Comparison of ENCODE assay signal across 8 cellular contexts in the genomic region with DNA sequence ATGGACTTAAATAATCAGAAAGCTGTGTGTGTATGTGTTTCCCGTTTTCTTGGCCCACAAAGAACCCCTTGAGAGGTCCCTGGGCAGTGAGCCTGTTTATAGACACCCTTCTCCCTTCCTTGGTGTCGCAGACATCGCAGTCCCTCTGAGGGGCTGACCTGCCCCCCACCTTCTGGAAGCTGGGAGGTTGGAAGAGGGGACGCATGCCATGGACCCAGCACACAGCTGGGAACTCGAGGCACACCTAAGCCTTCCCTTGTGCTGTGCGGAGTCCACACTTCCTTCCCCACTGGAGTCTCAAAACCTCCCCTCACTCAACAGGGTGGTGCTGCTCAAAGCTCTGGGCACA. TPM values are rescaled to one million over a fixed set of nuclear protein-coding genes. Genes with fewer than 3 reads are reported as not detected.
DNase-seq lines count a peak whose midpoint lies in the region; ATAC-seq and TF ChIP-seq lines count a peak whose summit lies in the region.

No MANE protein-coding gene starts in this region.

- H3K27ac Mint-ChIP-seq in CD4-positive, alpha-beta memory T cell: peak overlapping the region in 5 of 7 donors; percentile 48 to 82 (median 60)
- peak overlapping the region; percentile 89 to 92 for H3K27ac Mint-ChIP-seq in effector memory CD8-positive, alpha-beta T cell
- H3K27ac Mint-ChIP-seq in osteocyte (ENCODE audit: unreplicated experiment): peak overlapping the region; percentile 71

- DNase-seq in CD4-positive, alpha-beta memory T cell: no peak
- DNase-seq in effector memory CD8-positive, alpha-beta T cell: no peak
- DNase-seq in osteocyte (ENCODE audit: extremely low spot score, unreplicated experiment): no peak
- DNase-seq in activated CD4-positive, CD25-positive, alpha-beta regulatory T cell (lab: John Stamatoyannopoulos, UW): no peak
- DNase-seq in DMS153 (lab: John Stamatoyannopoulos, UW): no peak
- DNase-seq in 8988T: no peak
- DNase-seq in NCI-H774 (lab: John Stamatoyannopoulos, UW): no peak

- H3K27ac ChIP-seq in CD4-positive, alpha-beta memory T cell (ENCODE audit: low read depth, low read length): peak overlapping the region; percentile 21

- H3K9me3 Mint-ChIP-seq in CD4-positive, alpha-beta memory T cell: peaks cover 0 to 18% (median 4%) of the 10 kb centered on the region in 8 donors
- H3K9me3 Mint-ChIP-seq in effector memory CD8-positive, alpha-beta T cell: no peaks in the 10 kb centered on the region
- H3K9me3 Mint-ChIP-seq in osteocyte (ENCODE audit: unreplicated experiment): peaks cover 4% of the 10 kb centered on the region

- peaks cover 0 to 1% of the 10 kb centered on the region in 2 donors for H3K27me3 Mint-ChIP-seq in CD4-positive, alpha-beta memory T cell
- no peaks in the 10 kb centered on the region for H3K27me3 Mint-ChIP-seq in effector memory CD8-positive, alpha-beta T cell
- peaks cover 4% of the 10 kb centered on the region for H3K27me3 Mint-ChIP-seq in osteocyte (ENCODE audit: unreplicated experiment)

- H3K4me1 ChIP-seq in CD4-positive, alpha-beta memory T cell (ENCODE audit: insufficient read depth, low read length): peaks cover 37% of the 10 kb centered on the region

- H3K36me3 Mint-ChIP-seq in CD4-positive, alpha-beta memory T cell: peaks cover 0 to 7% of the 10 kb centered on the region in 2 donors
- H3K36me3 Mint-ChIP-seq in effector memory CD8-positive, alpha-beta T cell (ENCODE audit: insufficient read depth): peaks cover 10% of the 10 kb centered on the region
- no peaks in the 10 kb centered on the region for H3K36me3 Mint-ChIP-seq in osteocyte (ENCODE audit: unreplicated experiment)

- H3K4me3 Mint-ChIP-seq in CD4-positive, alpha-beta memory T cell: peak overlapping the region; percentile 85 to 94 (median 87)
- H3K4me3 Mint-ChIP-seq in effector memory CD8-positive, alpha-beta T cell: peak overlapping the region; percentile 88 to 90
- peak overlapping the region; percentile 80 for H3K4me3 Mint-ChIP-seq in osteocyte (ENCODE audit: unreplicated experiment)

- TF ChIP-seq CTCF in osteocyte (IDR thresholded peaks at IDR 0.05): no peak

- POLR2A ChIA-PET in CD4-positive, alpha-beta memory T cell (lab: Charles Lee; ENCODE audit: partially characterized antibody): interaction anchor here (1.0 to 1.5 kb wide), 2 partner anchors 25 to 338 kb away, joined by 3 read pairs; partner anchors contain the start of gene RPL3

- intact Hi-C loops in CD4-positive, alpha-beta memory T cell (cut with micrococcal nuclease): no loop called here

- no peaks in the 10 kb centered on the region for H3K27me3 ChIP-seq in CD4-positive, alpha-beta memory T cell (ENCODE audit: insufficient read depth, low read length)

- no peaks in the 10 kb centered on the region for H3K9me3 ChIP-seq in CD4-positive, alpha-beta memory T cell (ENCODE audit: control insufficient read depth in 1 of 2, low read length in 2 of 2)

- ATAC-seq in HG03280 (IDR thresholded peaks at IDR 0.05; ENCODE audit: unreplicated experiment): peak; percentile 2
- ATAC-seq in effector memory CD8-positive, alpha-beta T cell (replicated peaks): no peak

- peak overlapping the region in 1 of 2 donors; percentile 28 for H3K4me3 ChIP-seq in CD4-positive, alpha-beta memory T cell (ENCODE audit: low read length in 2 of 2)

- CTCF ChIA-PET in CD4-positive, alpha-beta memory T cell (lab: Charles Lee; ENCODE audit: partially characterized antibody): interaction anchor here (0.8 to 1.7 kb wide), 2 partner anchors 21 to 22 kb away, joined by 3 to 5 read pairs; no protein-coding TSS in a partner anchor

- no peaks in the 10 kb centered on the region for H3K36me3 ChIP-seq in CD4-positive, alpha-beta memory T cell (ENCODE audit: insufficient read depth, low read length)

- peaks cover 24 to 49% (median 28%) of the 10 kb centered on the region in 4 donors for H3K4me1 Mint-ChIP-seq in CD4-positive, alpha-beta memory T cell
- H3K4me1 Mint-ChIP-seq in effector memory CD8-positive, alpha-beta T cell (ENCODE audit: low read depth in 2 of 2): peaks cover 16 to 27% of the 10 kb centered on the region in 2 donors
- peaks cover 13% of the 10 kb centered on the region for H3K4me1 Mint-ChIP-seq in osteocyte (ENCODE audit: unreplicated experiment)

RNA-seq across cellular contexts. Expression of gene APOBEC3B, which starts 0.5 kb away (rescaled TPM):
- total RNA-seq in CD4-positive, alpha-beta memory T cell: under 1 TPM; 0.32 to 0.64 TPM
- 1 to 10 TPM in 1 of 2 donors, under 1 TPM in 1; 0.31 to 1.3 TPM for polyA plus RNA-seq in CD4-positive, alpha-beta memory T cell
- total RNA-seq in osteocyte: 4.2 and 4.9 TPM in 2 replicates

RNA-seq across cellular contexts. Expression of gene APOBEC3A, which starts 24.2 kb away (rescaled TPM):
- total RNA-seq in CD4-positive, alpha-beta memory T cell: not detected
- polyA plus RNA-seq in CD4-positive, alpha-beta memory T cell: not detected
- total RNA-seq in osteocyte: not detected in 2 replicates

RNA-seq across cellular contexts. Expression of gene APOBEC3C, which starts 32.4 kb away (rescaled TPM):
- 10 to 100 TPM; 42.4 to 43.8 TPM for total RNA-seq in CD4-positive, alpha-beta memory T cell
- 100 to 1,000 TPM; 109 to 135 TPM for polyA plus RNA-seq in CD4-positive, alpha-beta memory T cell
- 30.7 and 32.4 TPM in 2 replicates for total RNA-seq in osteocyte

RNA-seq across cellular contexts. Expression of gene APOBEC3D, which starts 39.3 kb away (rescaled TPM):
- total RNA-seq in CD4-positive, alpha-beta memory T cell: 10 to 100 TPM; 35.1 to 41.9 TPM
- 10 to 100 TPM in 1 of 2 donors, 1 to 10 TPM in 1; 4.6 to 16.1 TPM for polyA plus RNA-seq in CD4-positive, alpha-beta memory T cell
- total RNA-seq in osteocyte: 2.8 TPM in 2 replicates

RNA-seq across cellular contexts. Expression of gene APOBEC3F, which starts 59.0 kb away (rescaled TPM):
- 10 to 100 TPM; 18.3 to 18.4 TPM for total RNA-seq in CD4-positive, alpha-beta memory T cell
- polyA plus RNA-seq in CD4-positive, alpha-beta memory T cell: 10 to 100 TPM in 1 of 2 donors, 1 to 10 TPM in 1; 3.3 to 15.4 TPM
- total RNA-seq in osteocyte: 9.9 and 13.0 TPM in 2 replicates
